Comparison of ENCODE assay signal across 8 cellular contexts in genomic region chr11:28107726-28108618, GRCh38. TPM values are rescaled to one million over a fixed set of nuclear protein-coding genes. Genes with fewer than 3 reads are reported as not detected.
DNase-seq lines count a peak whose midpoint lies in the region; ATAC-seq and TF ChIP-seq lines count a peak whose summit lies in the region.

TSS of gene KIF18A (minus strand) at chr11:28108156. CDS start at chr11:28097947, 10,209 bp downstream.
TSS of gene METTL15 (plus strand) at chr11:28108388. CDS start at chr11:28113335, 4,947 bp downstream.

- peak within 1 kb of the TSS; percentile 67 for H3K4me3 ChIP-seq in IMR-90 (ENCODE audit: insufficient read depth, low read depth, low read length)
- peak within 1 kb of the TSS; percentile 51 for H3K4me3 ChIP-seq in epithelial cell of esophagus (ENCODE audit: low read length)
- peak within 1 kb of the TSS; percentile 25 for H3K4me3 ChIP-seq in mucosa of descending colon

- TF ChIP-seq CTCF in IMR-90 (conservative IDR thresholded peaks at IDR 0.05; ENCODE audit: low read depth, low read length) (no peak), epithelial cell of esophagus (IDR thresholded peaks at IDR 0.05; ENCODE audit: insufficient read depth, low read depth, low read length, missing control alignments) (no peak), mucosa of descending colon (IDR thresholded peaks at IDR 0.05) (no peak)

- TF ChIP-seq POLR2A in IMR-90 (IDR thresholded peaks at IDR 0.05; ENCODE audit: low read depth, low read length): peak; percentile 96

- peak within 1 kb of the TSS; percentile 70 for H3K4ac ChIP-seq in IMR-90 (ENCODE audit: low read depth, low read length)

- peak; percentile 26 for TF ChIP-seq RAD21 in IMR-90 (IDR thresholded peaks at IDR 0.05; ENCODE audit: low read length)

- WGBS in IMR-90 (ENCODE audit: extremely low coverage in 2 of 2, insufficient read length in 1 of 2), 2 experiments: 0% methylated on average over 32 of the region's 38 CpGs; no CpG with 5 or more reads in 1 of the 2 experiments

- no peaks in the 10 kb centered on the region for H3K4me1 ChIP-seq in IMR-90 (ENCODE audit: control insufficient read depth, insufficient read depth, low read length)
- H3K4me1 ChIP-seq in mucosa of descending colon (ENCODE audit: low read depth): peaks cover 29% of the 10 kb centered on the region

- peak within 1 kb of the TSS; percentile 60 for H4K91ac ChIP-seq in IMR-90 (ENCODE audit: insufficient read depth, low read depth, low read length)

- peak within 1 kb of the TSS; percentile 79 for H2AFZ ChIP-seq in IMR-90 (replicated peaks; ENCODE audit: low read length, poor library complexity)

- H4K8ac ChIP-seq in IMR-90 (ENCODE audit: low read depth in 2 of 2, low read length in 2 of 2): peak within 1 kb of the TSS; percentile 48 to 71

- DNase-seq in DMS 273 (lab: John Stamatoyannopoulos, UW; ENCODE audit: unreplicated experiment): peak; percentile 98
- DNase-seq in IMR-90: peak; percentile 99
- DNase-seq in OCI-M1 (lab: John Stamatoyannopoulos, UW): peak; percentile 99
- DNase-seq in activated T-cell treated with anti-CD3 and anti-CD28 coated beads for 24 hours (ENCODE audit: low read depth): peak; percentile 97
- peak; percentile 99 for DNase-seq in epithelial cell of esophagus (ENCODE audit: low read depth)
- peak; percentile 100 for DNase-seq in mucosa of descending colon
- DNase-seq in stimulated activated CD8-positive, alpha-beta memory T cell treated with anti-CD3 and anti-CD28 coated beads, Interleukin-4, amount 100 ng/mL, for 24 hours (ENCODE audit: low read depth): peak; percentile 99

- BruUV-seq in IMR-90 (replicated peaks; lab: Mats Ljungman, UMichigan): no TSS peak

- intact Hi-C loops in IMR-90 (cut with micrococcal nuclease) (loop anchor here (1.0 to 5.0 kb wide), 6 partner anchors 174 to 1227 kb away; no protein-coding TSS in a partner anchor), mucosa of descending colon (cut with DNase I, micrococcal nuclease) (no loop called here)

- peak within 1 kb of the TSS; percentile 60 for H4K5ac ChIP-seq in IMR-90 (ENCODE audit: low read depth, low read length)

- no peaks in the 10 kb centered on the region for H3K9me3 ChIP-seq in IMR-90 (ENCODE audit: control insufficient read depth, insufficient read depth, low read length)
- H3K9me3 ChIP-seq in mucosa of descending colon: no peaks in the 10 kb centered on the region

- H2BK15ac ChIP-seq in IMR-90 (ENCODE audit: low read depth, low read length): peak within 1 kb of the TSS; percentile 52; the same call in 1 of the 3 replicates

- no peaks in the 10 kb centered on the region for H4K20me1 ChIP-seq in IMR-90 (ENCODE audit: insufficient read depth, low read length)

- H3K79me1 ChIP-seq in IMR-90 (ENCODE audit: low read depth in 1 of 2, low read length in 2 of 2): peaks cover 0 to 28% of the 10 kb centered on the region in 2 experiments; a peak in 2 of 4 replicates

- H3K23ac ChIP-seq in IMR-90 (ENCODE audit: low read depth, low read length): peak within 1 kb of the TSS; percentile 80

- H2BK120ac ChIP-seq in IMR-90 (ENCODE audit: low read depth, low read length): peak within 1 kb of the TSS; percentile 61; the same call in 1 of the 2 replicates

- H2AK9ac ChIP-seq in IMR-90 (replicated peaks; ENCODE audit: low read depth, low read length, poor library complexity): peak within 1 kb of the TSS; percentile 67

- in situ Hi-C loops in IMR-90 (cut with MboI; ENCODE audit: low sequenced_read_pairs): loop anchor here (10.0 kb wide), 2 partner anchors 403 to 1227 kb away; partner anchors contain the start of gene BDNF

- POLR2A ChIA-PET in IMR-90 (lab: Charles Lee; ENCODE audit: unreplicated experiment): interaction anchor here (0.6 to 1.6 kb wide), 3 partner anchors 179 to 436 kb away, joined by 3 to 11 read pairs (median 4); partner anchors contain the start of gene BDNF

- H2BK5ac ChIP-seq in IMR-90 (ENCODE audit: low read depth, low read length, poor library complexity, severe bottlenecking): peak within 1 kb of the TSS; percentile 84

- dilution Hi-C loops in IMR-90 (cut with HindIII; ENCODE audit: low sequenced_read_pairs, unreplicated experiment): no loop called here

- peak within 1 kb of the TSS; percentile 59 for H3K14ac ChIP-seq in IMR-90 (replicated peaks; ENCODE audit: low read depth, low read length)

- peak within 1 kb of the TSS; percentile 7; the same call in 1 of the 2 replicates for H2BK20ac ChIP-seq in IMR-90 (ENCODE audit: low read depth, low read length)

- H3K27me3 ChIP-seq in IMR-90 (ENCODE audit: control insufficient read depth, insufficient read depth, low read length): no peaks in the 10 kb centered on the region

- H3K4me2 ChIP-seq in IMR-90 (ENCODE audit: low read depth, low read length): peak within 1 kb of the TSS; percentile 78

- H3K18ac ChIP-seq in IMR-90 (ENCODE audit: low read depth, low read length): peak within 1 kb of the TSS; percentile 37

- H3K9ac ChIP-seq in IMR-90 (ENCODE audit: low read depth, low read length): peak within 1 kb of the TSS; percentile 81

- ATAC-seq in GM21528 (IDR thresholded peaks at IDR 0.05; ENCODE audit: low FRiP score, unreplicated experiment): peak; percentile 96
- peak; percentile 89 for ATAC-seq in IMR-90 (ENCODE audit: low read depth)
- ATAC-seq in mucosa of descending colon: peak; percentile 97

- peak within 1 kb of the TSS; percentile 69 for H3K27ac ChIP-seq in IMR-90 (ENCODE audit: insufficient read depth, low read length)

- H2AK5ac ChIP-seq in IMR-90 (ENCODE audit: low read depth, low read length): peak within 1 kb of the TSS; percentile 25

- CTCF ChIA-PET in IMR-90 (lab: Yijun Ruan, JAX): interaction anchor here (0.6 to 1.1 kb wide), 3 partner anchors 22 to 681 kb away, joined by 3 to 5 read pairs (median 4); no protein-coding TSS in a partner anchor

- no peaks in the 10 kb centered on the region for H3K9me1 ChIP-seq in IMR-90 (ENCODE audit: insufficient read depth, low read length)

- peak within 1 kb of the TSS; percentile 84 for H3K56ac ChIP-seq in IMR-90 (ENCODE audit: extremely low read depth, insufficient read depth, low read length)

- H3K36me3 ChIP-seq in IMR-90 (ENCODE audit: control insufficient read depth, insufficient read depth, low read length) (no peaks in the 10 kb centered on the region), mucosa of descending colon (ENCODE audit: low read depth) (peaks cover 3% of the 10 kb centered on the region)

TF ChIP-seq in IMR-90, 13 proteins besides CTCF, POLR2A, EP300 and RAD21:
- TF ChIP-seq RFX5 (IDR thresholded peaks at IDR 0.05; ENCODE audit: low read depth, low read length) (0 out of 2 replicates have a peak, but pooled peaks have one; percentile 10), MAFK (IDR thresholded peaks at IDR 0.05; ENCODE audit: low read depth, low read length) (no peak), SMC3 (IDR thresholded peaks at IDR 0.05; ENCODE audit: low read depth, low read length) (no peak), MAZ (IDR thresholded peaks at IDR 0.05; ENCODE audit: borderline replicate concordance, low read depth, low read length) (peak; percentile 52; the same call in 1 of the 2 replicates), FOS (IDR thresholded peaks at IDR 0.05; ENCODE audit: low read depth, low read length) (0 out of 2 replicates have a peak, but pooled peaks have one; percentile 17), CEBPB (IDR thresholded peaks at IDR 0.05; ENCODE audit: low read depth, low read length) (peak; percentile 61; the same call in 1 of the 2 replicates), CHD1 (IDR thresholded peaks at IDR 0.05; ENCODE audit: low read depth, low read length) (no peak; the same call in 1 of the 2 replicates), BHLHE40 (IDR thresholded peaks at IDR 0.05; ENCODE audit: low read depth, low read length) (peak; percentile 52), RCOR1 (IDR thresholded peaks at IDR 0.05; ENCODE audit: insufficient replicate concordance, low read length) (no peak), NFE2L2 (IDR thresholded peaks at IDR 0.05; ENCODE audit: low read depth, low read length) (no peak), ELK1 (IDR thresholded peaks at IDR 0.05; ENCODE audit: borderline replicate concordance, low read depth, low read length) (no peak), MXI1 (IDR thresholded peaks at IDR 0.05; ENCODE audit: borderline replicate concordance, low read depth, low read length) (peak; percentile 80), USF2 (IDR thresholded peaks at IDR 0.05; ENCODE audit: low read depth, low read length) (0 out of 2 replicates have a peak, but pooled peaks have one; percentile 26)

RNA-seq across cellular contexts. Expression of gene KIF18A, which starts in this region (rescaled TPM):
- total RNA-seq in IMR-90 (2012; rRNA removed) (24.4 and 37.2 TPM in 2 replicates), mucosa of descending colon (1 to 10 TPM; 1.9 to 4.3 (median 2.5) TPM)
- polyA plus RNA-seq in IMR-90 (2012; rRNA removed): 7.6 and 8.9 TPM in 2 replicates
- polyA plus RNA-seq in IMR-90 (2012; cell fraction: cytosol; rRNA removed): 0.57 and 1.2 TPM in 2 replicates
- 0.86 and 9.4 TPM in 2 replicates for polyA plus RNA-seq in IMR-90 (2012; cell fraction: nucleus; rRNA removed; ENCODE audit: low replicate concordance)

RNA-seq across cellular contexts. Expression of gene METTL15, which starts in this region (rescaled TPM):
- total RNA-seq in IMR-90 (2012; rRNA removed) (24.4 and 30.5 TPM in 2 replicates), mucosa of descending colon (10 to 100 TPM; 16.4 to 23.2 (median 17.1) TPM)
- polyA plus RNA-seq in IMR-90 (2012; rRNA removed): 5.3 and 6.5 TPM in 2 replicates
- polyA plus RNA-seq in IMR-90 (2012; cell fraction: cytosol; rRNA removed): 2.0 and 4.9 TPM in 2 replicates
- 1.7 and 10.9 TPM in 2 replicates for polyA plus RNA-seq in IMR-90 (2012; cell fraction: nucleus; rRNA removed; ENCODE audit: low replicate concordance)

Comparison
In these comparisons a context has a peak if more than half of its experiments do, and no peak if none do; other contexts are left out.
1. Peak in every context shown above with its lines: DNase-seq, ATAC-seq, H3K4me3 ChIP-seq and H3K27ac ChIP-seq.